24 cellular contexts compared by ENCODE assay signal in the genomic region with DNA sequence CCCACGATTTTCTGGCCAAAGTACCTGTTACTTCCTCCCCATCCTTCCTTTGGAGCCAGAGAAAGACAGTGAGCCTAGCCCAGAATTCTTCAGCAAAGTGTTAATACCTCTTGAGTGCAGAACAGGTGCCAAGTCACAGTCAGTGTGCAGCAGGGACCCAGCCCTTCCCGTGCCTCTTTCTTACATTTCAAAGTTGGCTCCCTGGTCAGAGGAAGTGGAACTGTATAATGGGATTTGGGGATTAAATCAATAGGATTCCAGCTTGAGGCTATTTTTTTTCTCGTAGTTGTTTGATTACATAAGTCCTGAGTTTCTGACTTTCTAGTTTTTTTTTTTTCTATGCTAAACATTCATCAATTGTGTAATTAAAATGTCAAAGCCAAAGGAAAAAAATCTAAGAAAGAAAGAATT. TPM values are rescaled to one million over a fixed set of nuclear protein-coding genes. Genes with fewer than 3 reads are reported as not detected.
DNase-seq lines count a peak whose midpoint lies in the region; ATAC-seq, FAIRE-seq and TF ChIP-seq lines count a peak whose summit lies in the region.
"Had no signal": no experiment of that assay in that cellular context is flagged by ENCODE, and none has a peak within 500 bp of the region (broad histone marks: within the 10 kb centered on the region; RNA-seq: fewer than 3 reads in every experiment).

No MANE protein-coding gene starts in this region.

- CTCF ChIA-PET in HCT116 (lab: Charles Lee), result interaction anchor here (0.7 to 1.3 kb wide), 3 partner anchors 26 to 211 kb away, joined by 3 read pairs; no protein-coding TSS in a partner anchor

- H3K4me1 ChIP-seq in HCT116 (ENCODE audit: control insufficient read depth in 1 of 2, insufficient read depth in 2 of 2, low read length in 2 of 2) (peaks cover 72 to 93% of the 10 kb centered on the region in 2 experiments), mesenchymal stem cell (ENCODE audit: control insufficient read depth, insufficient read depth, low read depth, low read length) (no peaks in the 10 kb centered on the region), smooth muscle cell (ENCODE audit: low read depth) (no peaks in the 10 kb centered on the region)
- H3K4me1 ChIP-seq: spleen had no signal

- peak; percentile 55 for FAIRE-seq in D721Med (lab: Jason Lieb, UNC)
- FAIRE-seq: TTC549 had no signal

- H4K20me1 ChIP-seq in HCT116 (ENCODE audit: insufficient read depth) (no peaks in the 10 kb centered on the region), smooth muscle cell (ENCODE audit: low read depth) (no peaks in the 10 kb centered on the region)

- intact Hi-C loops in HCT116 (cut with micrococcal nuclease), result no loop called here

- no peak overlapping the region for H3K4ac ChIP-seq in mesenchymal stem cell (ENCODE audit: low read depth in 1 of 2, low read length in 2 of 2)

- H2BK5ac ChIP-seq in mesenchymal stem cell (ENCODE audit: low read depth, low read length, poor library complexity, severe bottlenecking), result no peak overlapping the region

- no peak overlapping the region for H3K18ac ChIP-seq in mesenchymal stem cell (ENCODE audit: low read depth in 1 of 2, low read length in 2 of 2)

- H2BK12ac ChIP-seq in mesenchymal stem cell (ENCODE audit: low read length in 2 of 2), result no peak overlapping the region

- H2AK5ac ChIP-seq in mesenchymal stem cell (ENCODE audit: low read length, severe bottlenecking), result no peak overlapping the region

- DNase-seq in D721Med (ENCODE audit: insufficient read length, low spot score) (no peak), HCT116 (ENCODE audit: low read depth, low spot score) (peak; percentile 64), NCI-H82 (lab: John Stamatoyannopoulos, UW) (peak; percentile 97), mesenchymal stem cell (no peak), smooth muscle cell (lab: John Stamatoyannopoulos, UW; ENCODE audit: unreplicated experiment) (no peak)
- DNase-seq: activated CD4-positive, alpha-beta T cell treated with anti-CD3 and anti-CD28 coated beads for 4 hours; activated naive CD8-positive, alpha-beta T cell treated with anti-CD3 and anti-CD28 coated beads, Interleukin-2, amount 10 ng/mL, durations not matched to agents 7 days and 5 days; DND-41; head of caudate nucleus; IMR-90; left colon; midbrain; MM.1S; NCI-H187; SHP77; spleen; stimulated activated CD4-positive, alpha-beta T cell treated with anti-CD3 and anti-CD28 coated beads, Interleukin-4, amount 100 ng/mL, for 24 hours; stimulated activated naive CD8-positive, alpha-beta T cell treated with anti-CD3 and anti-CD28 coated beads, Interleukin-15, amount 100 ng/mL, for 72 hours had no signal

- H3K79me2 ChIP-seq in HCT116 (ENCODE audit: insufficient read depth, low read length), result peaks cover 84% of the 10 kb centered on the region
- peaks cover 51% of the 10 kb centered on the region for H3K79me2 ChIP-seq in smooth muscle cell (ENCODE audit: low read depth)

- peak overlapping the region; percentile 41 for H3K4me2 ChIP-seq in HCT116 (ENCODE audit: low read length)
- H3K4me2 ChIP-seq in mesenchymal stem cell (ENCODE audit: low read length, poor library complexity, severe bottlenecking), result no peak overlapping the region
- H3K4me2 ChIP-seq in smooth muscle cell, result no peak overlapping the region

- no peak for TF ChIP-seq RAD21 in HCT116 (IDR thresholded peaks at IDR 0.05; ENCODE audit: low read depth)

- RAD21 ChIA-PET in HCT116 (lab: Charles Lee; ENCODE audit: low non-redundant PET in 1 of 2, low total read pairs in 2 of 2, uncharacterized antibody in 2 of 2, unreplicated experiment in 2 of 2), result interaction anchor here in 1 of 2 experiments (1.0 to 1.2 kb wide), 2 partner anchors 9 to 32 kb away, joined by 3 read pairs; no protein-coding TSS in a partner anchor

- no peak overlapping the region for H4K8ac ChIP-seq in mesenchymal stem cell (ENCODE audit: low read length)

- ATAC-seq in HCT116, result peak; percentile 41
- ATAC-seq in GM21381 (IDR thresholded peaks at IDR 0.05; ENCODE audit: unreplicated experiment), result no peak
- ATAC-seq in HG02852 (IDR thresholded peaks at IDR 0.05; ENCODE audit: unreplicated experiment), result no peak
- ATAC-seq in GM19395 (IDR thresholded peaks at IDR 0.05; ENCODE audit: unreplicated experiment), result no peak
- ATAC-seq: activated T-helper 17 cell treated with anti-CD3 and anti-CD28 coated beads, Interleukin-2, amount 50 U/mL, for 72 hours; left colon; stimulated activated naive CD8-positive, alpha-beta T cell treated with anti-CD3 and anti-CD28 coated beads, Interleukin-15, amount 100 ng/mL, for 72 hours had no signal

- no peak overlapping the region for H3K4me3 ChIP-seq in HCT116 (replicated peaks in 1 of 2; ENCODE audit: low read depth in 1 of 2, low read length in 2 of 2)
- no peak overlapping the region for H3K4me3 ChIP-seq in mesenchymal stem cell (ENCODE audit: insufficient read depth in 1 of 2, low read depth in 1 of 2, low read length in 2 of 2)
- no peak overlapping the region for H3K4me3 ChIP-seq in smooth muscle cell
- H3K4me3 ChIP-seq: spleen had no signal

- peaks cover 23% of the 10 kb centered on the region for H3K79me1 ChIP-seq in mesenchymal stem cell (replicated peaks; ENCODE audit: low read length, poor library complexity, severe bottlenecking)

- H3K27ac ChIP-seq in HCT116 (ENCODE audit: low read depth, low read length), result peak overlapping the region; percentile 96
- H3K27ac ChIP-seq in mesenchymal stem cell (ENCODE audit: low read length, poor library complexity, severe bottlenecking), result no peak overlapping the region
- H3K27ac ChIP-seq in smooth muscle cell (ENCODE audit: low read depth), result no peak overlapping the region
- H3K27ac ChIP-seq: HL-60, spleen had no signal

- H2AFZ ChIP-seq in HCT116 (ENCODE audit: low read depth, low read length, poor library complexity, severe bottlenecking) (no peak overlapping the region), mesenchymal stem cell (ENCODE audit: low read depth, low read length) (no peak overlapping the region), smooth muscle cell (ENCODE audit: low read depth) (no peak overlapping the region)

- no peak overlapping the region for H3K23ac ChIP-seq in mesenchymal stem cell (ENCODE audit: low read length in 2 of 2)

- H2BK15ac ChIP-seq in mesenchymal stem cell (ENCODE audit: low read depth, poor library complexity, severe bottlenecking), result no peak overlapping the region

- BruUV-seq in HCT116 (replicated peaks; lab: Mats Ljungman, UMichigan), result no TSS peak

- POLR2A ChIA-PET in HCT116 (lab: Charles Lee), result interaction anchor here (0.7 to 4.4 kb wide), 7 partner anchors 8 to 187 kb away, joined by 3 to 23 read pairs (median 8); partner anchors contain the start of gene ABHD10

- H3K9ac ChIP-seq in HCT116 (ENCODE audit: low read length), result peak overlapping the region; percentile 49
- no peak overlapping the region for H3K9ac ChIP-seq in mesenchymal stem cell (ENCODE audit: low read length)
- no peak overlapping the region for H3K9ac ChIP-seq in smooth muscle cell (ENCODE audit: low read depth)

- H3K27me3 ChIP-seq in HCT116 (ENCODE audit: insufficient read depth, low read length), result no peaks in the 10 kb centered on the region
- H3K27me3 ChIP-seq in mesenchymal stem cell (ENCODE audit: control insufficient read depth in 1 of 2, insufficient read depth in 1 of 2, low read length in 2 of 2), result no peaks in the 10 kb centered on the region
- no peaks in the 10 kb centered on the region for H3K27me3 ChIP-seq in smooth muscle cell (ENCODE audit: low read depth)
- H3K27me3 ChIP-seq: spleen had no signal

- peaks cover 3 to 40% of the 10 kb centered on the region in 2 experiments; a peak in 3 of 4 replicates for H3K36me3 ChIP-seq in HCT116 (ENCODE audit: control insufficient read depth in 1 of 2, insufficient read depth in 2 of 2, low read length in 2 of 2)
- H3K36me3 ChIP-seq in mesenchymal stem cell (ENCODE audit: control insufficient read depth in 1 of 2, insufficient read depth in 2 of 2, low read depth in 1 of 2, low read length in 2 of 2), result peaks cover 12 to 74% of the 10 kb centered on the region in 2 experiments
- peaks cover 20% of the 10 kb centered on the region for H3K36me3 ChIP-seq in smooth muscle cell (ENCODE audit: low read depth)

- peak overlapping the region; percentile 5 for H2BK120ac ChIP-seq in mesenchymal stem cell (ENCODE audit: low read depth, low read length)

- no peaks in the 10 kb centered on the region for H3K9me2 ChIP-seq in HCT116 (ENCODE audit: insufficient read depth)

- no peak overlapping the region for H3K14ac ChIP-seq in mesenchymal stem cell (ENCODE audit: low read length in 2 of 2)

- TF ChIP-seq POLR2A in HCT116 (IDR thresholded peaks at IDR 0.05; ENCODE audit: borderline replicate concordance, extremely low read depth, insufficient read depth, insufficient read length), result no peak

- H4K91ac ChIP-seq in mesenchymal stem cell (ENCODE audit: low read length), result no peak overlapping the region

- H3F3A ChIP-seq in smooth muscle cell (ENCODE audit: low read depth), result peaks cover 6% of the 10 kb centered on the region

- 57% methylated on average over 2 of the region's 3 CpGs for WGBS in mesenchymal stem cell
- 64% methylated on average over 3 of the region's 3 CpGs for WGBS in smooth muscle cell (ENCODE audit: low lambda C conversion rate)

- no peak for TF ChIP-seq CTCF in D721Med (IDR thresholded peaks at IDR 0.05; ENCODE audit: insufficient read depth, missing control alignments)
- no peak for TF ChIP-seq CTCF in HCT116 (IDR thresholded peaks at IDR 0.05 in 2 of 3, conservative IDR thresholded peaks at IDR 0.05 in 1 of 3; ENCODE audit: borderline replicate concordance in 1 of 3, insufficient read depth in 1 of 3, low read depth in 2 of 3, low read length in 2 of 3)
- TF ChIP-seq CTCF in smooth muscle cell (IDR thresholded peaks at IDR 0.05; ENCODE audit: borderline replicate concordance, insufficient read depth, poor library complexity, severe bottlenecking), result no peak

- H3K9me3 ChIP-seq in HCT116 (ENCODE audit: control insufficient read depth in 1 of 2, insufficient read depth in 1 of 2, low read depth in 1 of 2, low read length in 2 of 2) (no peaks in the 10 kb centered on the region), mesenchymal stem cell (ENCODE audit: control insufficient read depth, low read length) (no peaks in the 10 kb centered on the region), smooth muscle cell (replicated peaks; ENCODE audit: low read depth) (no peaks in the 10 kb centered on the region)
- H3K9me3 ChIP-seq: spleen had no signal

TF ChIP-seq in HCT116, 20 proteins besides CTCF, POLR2A, EP300 and RAD21 (continues in another document):
- TF ChIP-seq POLR2AphosphoS5 (IDR thresholded peaks at IDR 0.05; ENCODE audit: low read depth, low read length) (peak; percentile 68), YY1 (IDR thresholded peaks at IDR 0.05; ENCODE audit: extremely low read depth, insufficient replicate concordance, low read depth, low read length) (peak; percentile 30)
- TF ChIP-seq, protein P1, sequence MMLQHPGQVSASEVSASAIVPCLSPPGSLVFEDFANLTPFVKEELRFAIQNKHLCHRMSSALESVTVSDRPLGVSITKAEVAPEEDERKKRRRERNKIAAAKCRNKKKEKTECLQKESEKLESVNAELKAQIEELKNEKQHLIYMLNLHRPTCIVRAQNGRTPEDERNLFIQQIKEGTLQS (IDR thresholded peaks at IDR 0.05), result no peak

RNA-seq across cellular contexts. Expression of gene ABHD10, which starts 52.6 kb away (rescaled TPM):
- total RNA-seq in HCT116 (2021; ENCODE audit: unreplicated experiment) (295 TPM), smooth muscle cell (44.9 and 69.1 TPM in 2 replicates)
- polyA plus RNA-seq in HCT116 (2012), result 142 and 150 TPM in 2 replicates
- 14.9 TPM for polyA plus RNA-seq in mesenchymal stem cell (2013, experiment 1 of 2)
- polyA plus RNA-seq in mesenchymal stem cell (2013, experiment 2 of 2), result 16.1 TPM
- 39.2 and 44.1 TPM in 2 replicates for polyA plus RNA-seq in smooth muscle cell

Comparison
In these comparisons a context has a peak if more than half of its experiments do, and no peak if none do; other contexts are left out.
1. DNase-seq: peak in HCT116 (single experiment) and NCI-H82 (single experiment); none in D721Med (single experiment), mesenchymal stem cell (single experiment) and smooth muscle cell (single experiment).